Comparison of ENCODE assay signal across 7 cellular contexts in genomic region chr12:108629824-108630476, GRCh38. TPM values are rescaled to one million over a fixed set of nuclear protein-coding genes. Genes with fewer than 3 reads are reported as not detected.
A peak's percentile ranks its signal among the peaks of the same experiment; 100 is the strongest.
DNase-seq lines count a peak whose midpoint lies in the region; ATAC-seq, FAIRE-seq and TF ChIP-seq lines count a peak whose summit lies in the region.

No MANE protein-coding gene starts in this region.

- H3K9me3 ChIP-seq in pancreas, result no peaks in the 10 kb centered on the region

- H3K4me3 Mint-ChIP-seq in activated CD4-positive, alpha-beta T cell treated with anti-CD3 and anti-CD28 coated beads, Interleukin-2, amount 10 ng/mL, durations not matched to agents 24 days and 14 days, result peak overlapping the region; percentile 98
- H3K4me3 Mint-ChIP-seq in endothelial cell (ENCODE audit: unreplicated experiment), result no peak overlapping the region

- no peak overlapping the region for H3K4me3 ChIP-seq in pancreas

- intact Hi-C loops in activated CD4-positive, alpha-beta T cell treated with anti-CD3 and anti-CD28 coated beads, Interleukin-2, amount 10 ng/mL, durations not matched to agents 24 days and 14 days (cut with micrococcal nuclease), result loop anchor here (2.0 to 5.0 kb wide), 5 partner anchors 67 to 868 kb away; partner anchors contain the start of genes ISCU, PRDM4, SSH1 and UNG
- intact Hi-C loops in pancreas (cut with DNase I), result no loop called here

- H3K27me3 Mint-ChIP-seq in activated CD4-positive, alpha-beta T cell treated with anti-CD3 and anti-CD28 coated beads, Interleukin-2, amount 10 ng/mL, durations not matched to agents 24 days and 14 days, result no peaks in the 10 kb centered on the region
- H3K27me3 Mint-ChIP-seq in endothelial cell (ENCODE audit: unreplicated experiment), result peaks cover 9% of the 10 kb centered on the region

- no peak for TF ChIP-seq CTCF in endothelial cell (IDR thresholded peaks at IDR 0.05; ENCODE audit: unreplicated experiment)
- TF ChIP-seq CTCF in pancreas (IDR thresholded peaks at IDR 0.05), result no peak

- in situ Hi-C loops in KBM-7 (cut with MboI; ENCODE audit: low pct_unique_long_range_greater_than_20kb, low sequenced_read_pairs), result no loop called here

- 62 to 71% methylated on average over 17 of the region's 17 CpGs for WGBS in pancreas, 2 donors

- H3K4me1 Mint-ChIP-seq in activated CD4-positive, alpha-beta T cell treated with anti-CD3 and anti-CD28 coated beads, Interleukin-2, amount 10 ng/mL, durations not matched to agents 24 days and 14 days, result peaks cover 71% of the 10 kb centered on the region
- peaks cover 23% of the 10 kb centered on the region for H3K4me1 Mint-ChIP-seq in endothelial cell (ENCODE audit: unreplicated experiment)

- no peak for FAIRE-seq in pancreas (lab: Jason Lieb, UNC)

- ATAC-seq in pancreas, result peak in 3 of 4 donors; percentile 35 to 55 (median 35)
- no peak for ATAC-seq in GM19463 (IDR thresholded peaks at IDR 0.05; ENCODE audit: unreplicated experiment)

- H3K27me3 ChIP-seq in pancreas, result no peaks in the 10 kb centered on the region

- H3K4me1 ChIP-seq in pancreas, result peaks cover 0 to 8% (median 0%) of the 10 kb centered on the region in 3 donors

- H3K27ac ChIP-seq in pancreas, result peak overlapping the region in 1 of 4 donors; percentile 5

- no peaks in the 10 kb centered on the region for H3K9me3 Mint-ChIP-seq in activated CD4-positive, alpha-beta T cell treated with anti-CD3 and anti-CD28 coated beads, Interleukin-2, amount 10 ng/mL, durations not matched to agents 24 days and 14 days
- H3K9me3 Mint-ChIP-seq in endothelial cell (ENCODE audit: unreplicated experiment), result no peaks in the 10 kb centered on the region

- H3K36me3 ChIP-seq in pancreas, result no peaks in the 10 kb centered on the region

- DNase-seq in KBM-7 (peak; percentile 72), endothelial cell (ENCODE audit: low spot score) (no peak), pancreas (peak in 1 of 6 donors; percentile 55), NCI-H2029 treated with DMSO at 0.1 percent for 48 hours (lab: John Stamatoyannopoulos, UW) (no peak), OCI-M2 (lab: John Stamatoyannopoulos, UW; ENCODE audit: unreplicated experiment) (no peak)
- peak; percentile 87 for DNase-seq in activated CD4-positive, alpha-beta T cell treated with anti-CD3 and anti-CD28 coated beads, Interleukin-2, amount 10 ng/mL, durations not matched to agents 24 days and 14 days

- H3K36me3 Mint-ChIP-seq in activated CD4-positive, alpha-beta T cell treated with anti-CD3 and anti-CD28 coated beads, Interleukin-2, amount 10 ng/mL, durations not matched to agents 24 days and 14 days (ENCODE audit: low read depth), result peaks cover 41% of the 10 kb centered on the region
- no peaks in the 10 kb centered on the region for H3K36me3 Mint-ChIP-seq in endothelial cell (ENCODE audit: low read depth, unreplicated experiment)

- peak overlapping the region; percentile 99 for H3K27ac Mint-ChIP-seq in activated CD4-positive, alpha-beta T cell treated with anti-CD3 and anti-CD28 coated beads, Interleukin-2, amount 10 ng/mL, durations not matched to agents 24 days and 14 days
- peak overlapping the region; percentile 22 for H3K27ac Mint-ChIP-seq in endothelial cell (ENCODE audit: unreplicated experiment)

RNA-seq across cellular contexts. Expression of gene SELPLG, which starts 3.7 kb away (rescaled TPM):
- 47.4 and 49.4 TPM in 2 replicates for total RNA-seq in activated CD4-positive, alpha-beta T cell treated with anti-CD3 and anti-CD28 coated beads, Interleukin-2, amount 10 ng/mL, durations not matched to agents 24 days and 14 days
- total RNA-seq in endothelial cell (ENCODE audit: unreplicated experiment) (1.6 TPM), pancreas (1 to 10 TPM in 4 of 6 donors, under 1 TPM in 2; 0.28 to 9.5 (median 1.8) TPM)
- polyA plus RNA-seq in pancreas, result under 1 TPM; 0.61 to 0.91 TPM

RNA-seq across cellular contexts. Expression of gene TMEM119, which starts 32.1 kb away (rescaled TPM):
- total RNA-seq in activated CD4-positive, alpha-beta T cell treated with anti-CD3 and anti-CD28 coated beads, Interleukin-2, amount 10 ng/mL, durations not matched to agents 24 days and 14 days, result 0.47 TPM in 1 of 2 replicates, not detected in the other
- total RNA-seq in endothelial cell (ENCODE audit: unreplicated experiment) (0.36 TPM), pancreas (10 to 100 TPM in 1 of 6 donors, 1 to 10 TPM in 5; 1.0 to 18.8 (median 2.5) TPM)
- polyA plus RNA-seq in pancreas, result 1 to 10 TPM; 2.0 to 2.2 TPM

Comparison
In these comparisons a context has a peak if more than half of its experiments do, and no peak if none do; other contexts are left out.
1. DNase-seq: peak in KBM-7 (single experiment) and activated CD4-positive, alpha-beta T cell treated with anti-CD3 and anti-CD28 coated beads, Interleukin-2, amount 10 ng/mL, durations not matched to agents 24 days and 14 days (single experiment); none in endothelial cell (single experiment), NCI-H2029 treated with DMSO at 0.1 percent for 48 hours (single experiment) and OCI-M2 (single experiment).